11 cellular contexts compared by ENCODE assay signal in the genomic region with DNA sequence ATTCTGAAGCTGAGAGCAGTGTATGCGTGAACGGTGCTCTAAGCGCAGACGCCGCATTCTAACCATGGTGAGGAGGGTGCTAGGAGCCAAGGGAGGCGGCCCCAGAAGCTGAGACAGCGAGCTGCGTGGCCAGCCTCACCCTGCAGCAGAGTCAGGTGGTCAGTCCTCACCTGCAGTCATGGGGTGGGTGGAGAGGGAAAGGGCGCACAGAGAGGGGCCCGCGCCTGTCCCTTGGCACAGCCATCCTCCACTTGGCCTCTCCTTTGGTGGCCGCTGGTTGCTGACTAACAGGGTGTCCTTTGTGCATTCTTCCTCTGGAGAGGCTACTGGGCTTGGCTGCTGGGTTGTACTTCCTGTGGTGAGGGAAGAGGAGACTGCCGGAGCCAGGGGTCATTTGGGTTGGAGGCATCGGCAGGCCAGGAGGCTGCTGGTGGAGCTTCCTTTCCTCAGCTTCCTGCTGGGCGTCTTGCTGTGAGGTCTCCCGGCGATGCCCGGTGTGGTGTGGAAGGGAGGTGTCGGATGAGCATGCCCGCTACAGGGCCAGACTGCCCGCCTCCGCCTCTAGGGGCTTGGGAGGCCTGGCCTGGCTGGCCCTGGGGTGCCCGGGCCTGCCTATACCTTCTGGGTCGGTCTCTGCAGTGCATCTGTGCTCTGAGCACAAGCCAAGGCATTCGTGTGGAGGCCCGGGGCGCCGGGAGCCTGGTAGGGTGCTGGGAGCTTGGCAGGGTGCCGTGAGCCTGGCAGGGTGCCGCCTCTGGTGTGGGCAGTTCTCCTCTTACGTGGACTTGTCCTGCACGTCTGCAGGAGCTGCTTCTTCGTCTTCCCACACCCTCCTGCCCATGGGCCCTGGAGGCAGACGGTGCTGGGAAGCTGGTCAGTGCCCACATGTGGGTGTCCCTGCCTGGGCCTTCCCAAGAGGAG. TPM values are rescaled to one million over a fixed set of nuclear protein-coding genes. Genes with fewer than 3 reads are reported as not detected.
DNase-seq lines count a peak whose midpoint lies in the region; ATAC-seq and TF ChIP-seq lines count a peak whose summit lies in the region.
"Had no signal": no experiment of that assay in that cellular context is flagged by ENCODE, and none has a peak within 500 bp of the region (broad histone marks: within the 10 kb centered on the region; RNA-seq: fewer than 3 reads in every experiment).

No MANE protein-coding gene starts in this region.

- 44% methylated on average over 4 of the region's 34 CpGs for WGBS in right lobe of liver (ENCODE audit: insufficient coverage, low coverage, low lambda C conversion rate, missing lambda C conversion rate)
- WGBS in thymus, result 96% methylated on average over 34 of the region's 34 CpGs

- POLR2A ChIA-PET in activated CD4-positive, alpha-beta memory T cell treated with anti-CD3 and anti-CD28 coated beads for 36 hours (lab: Charles Lee), result interaction anchor here (0.7 kb wide), 1 partner anchor 15 kb away, joined by 3 read pairs; no protein-coding TSS in a partner anchor
- POLR2A ChIA-PET in activated CD4-positive, alpha-beta memory T cell treated with anti-CD3 and anti-CD28 coated beads, Interleukin-2, amount 10 ng/mL, durations not matched to agents 7 days and 5 days (lab: Charles Lee), result interaction anchor here (0.5 to 20.7 kb wide), 7 partner anchors 9 to 82 kb away, joined by 3 to 390 read pairs (median 5); a partner anchor contains a TSS
- POLR2A ChIA-PET in MCF 10A (lab: Yijun Ruan, JAX), result interaction anchor here (0.6 to 4.8 kb wide), 19 partner anchors 9 to 1732 kb away, joined by 3 to 37 read pairs (median 4); a partner anchor contains a TSS

- H3K36me3 ChIP-seq in right lobe of liver (peaks cover 0 to 19% (median 1%) of the 10 kb centered on the region in 4 donors), thymus (ENCODE audit: control insufficient read depth, insufficient read depth) (peaks cover 64% of the 10 kb centered on the region)

- H3K4me1 ChIP-seq in right lobe of liver (no peaks in the 10 kb centered on the region), thymus (ENCODE audit: control insufficient read depth, insufficient read depth, low read length) (peaks cover 2% of the 10 kb centered on the region)

- peak overlapping the region; percentile 13 for H3K27ac Mint-ChIP-seq in activated CD4-positive, alpha-beta memory T cell treated with anti-CD3 and anti-CD28 coated beads for 36 hours
- H3K27ac Mint-ChIP-seq in activated CD4-positive, alpha-beta memory T cell treated with anti-CD3 and anti-CD28 coated beads, Interleukin-2, amount 10 ng/mL, durations not matched to agents 7 days and 5 days, result no peak overlapping the region
- H3K27ac Mint-ChIP-seq in MCF 10A (ENCODE audit: low read depth, unreplicated experiment), result peak overlapping the region; percentile 76

- DNase-seq in activated CD4-positive, alpha-beta memory T cell treated with anti-CD3 and anti-CD28 coated beads for 36 hours, result no peak
- DNase-seq in activated CD4-positive, alpha-beta memory T cell treated with anti-CD3 and anti-CD28 coated beads, Interleukin-2, amount 10 ng/mL, durations not matched to agents 7 days and 5 days, result no peak
- DNase-seq in MCF 10A (ENCODE audit: unreplicated experiment) (peak; percentile 95), right lobe of liver (peak in 2 of 3 donors; percentile 35 to 57), GDM1 (lab: John Stamatoyannopoulos, UW) (no peak), DMS53 (lab: John Stamatoyannopoulos, UW) (no peak), kidney tubule cell (ENCODE audit: low spot score) (no peak)
- DNase-seq: ACHN; activated CD4-positive, alpha-beta T cell treated with anti-CD3 and anti-CD28 coated beads for 36 hours had no signal

- H3K27ac ChIP-seq in right lobe of liver, result peak overlapping the region in 1 of 3 donors; percentile 8
- H3K27ac ChIP-seq in thymus (ENCODE audit: low read depth), result peak overlapping the region; percentile 13
- H3K27ac ChIP-seq: neutrophil had no signal

- no TSS peak for BruUV-seq in MCF 10A (replicated peaks; lab: Mats Ljungman, UMichigan)

- H3K4me3 Mint-ChIP-seq in activated CD4-positive, alpha-beta memory T cell treated with anti-CD3 and anti-CD28 coated beads for 36 hours, result no peak overlapping the region
- no peak overlapping the region for H3K4me3 Mint-ChIP-seq in activated CD4-positive, alpha-beta memory T cell treated with anti-CD3 and anti-CD28 coated beads, Interleukin-2, amount 10 ng/mL, durations not matched to agents 7 days and 5 days
- peak overlapping the region; percentile 72 for H3K4me3 Mint-ChIP-seq in MCF 10A (ENCODE audit: unreplicated experiment)
- H3K4me3 Mint-ChIP-seq: activated CD4-positive, alpha-beta T cell treated with anti-CD3 and anti-CD28 coated beads for 36 hours had no signal

- H3K4me3 ChIP-seq in right lobe of liver, result no peak overlapping the region
- H3K4me3 ChIP-seq in thymus (ENCODE audit: low read length), result no peak overlapping the region

- H3K27me3 ChIP-seq in right lobe of liver (no peaks in the 10 kb centered on the region), thymus (ENCODE audit: control insufficient read depth, insufficient read depth) (no peaks in the 10 kb centered on the region)
- H3K27me3 ChIP-seq: neutrophil had no signal

- no peaks in the 10 kb centered on the region for H3K27me3 Mint-ChIP-seq in activated CD4-positive, alpha-beta memory T cell treated with anti-CD3 and anti-CD28 coated beads for 36 hours
- H3K27me3 Mint-ChIP-seq in activated CD4-positive, alpha-beta memory T cell treated with anti-CD3 and anti-CD28 coated beads, Interleukin-2, amount 10 ng/mL, durations not matched to agents 7 days and 5 days, result no peaks in the 10 kb centered on the region
- H3K27me3 Mint-ChIP-seq in MCF 10A (ENCODE audit: insufficient read depth, unreplicated experiment), result no peaks in the 10 kb centered on the region
- H3K27me3 Mint-ChIP-seq: activated CD4-positive, alpha-beta T cell treated with anti-CD3 and anti-CD28 coated beads for 36 hours had no signal

- CTCF ChIA-PET in activated CD4-positive, alpha-beta memory T cell treated with anti-CD3 and anti-CD28 coated beads for 36 hours (lab: Charles Lee), result no interaction called here
- CTCF ChIA-PET in activated CD4-positive, alpha-beta memory T cell treated with anti-CD3 and anti-CD28 coated beads, Interleukin-2, amount 10 ng/mL, durations not matched to agents 7 days and 5 days (lab: Charles Lee), result interaction anchor here (0.7 kb wide), 1 partner anchor 26 kb away, joined by 3 read pairs; no protein-coding TSS in a partner anchor
- CTCF ChIA-PET in MCF 10A (lab: Yijun Ruan, JAX), result interaction anchor here (0.6 to 1.0 kb wide), 3 partner anchors 15 to 231 kb away, joined by 3 read pairs; no protein-coding TSS in a partner anchor

- peaks cover 52% of the 10 kb centered on the region for H3K36me3 Mint-ChIP-seq in activated CD4-positive, alpha-beta memory T cell treated with anti-CD3 and anti-CD28 coated beads for 36 hours
- H3K36me3 Mint-ChIP-seq in activated CD4-positive, alpha-beta memory T cell treated with anti-CD3 and anti-CD28 coated beads, Interleukin-2, amount 10 ng/mL, durations not matched to agents 7 days and 5 days (ENCODE audit: low read depth), result peaks cover 72% of the 10 kb centered on the region
- peaks cover 34% of the 10 kb centered on the region for H3K36me3 Mint-ChIP-seq in MCF 10A (ENCODE audit: insufficient read depth, unreplicated experiment)

- no peaks in the 10 kb centered on the region for H3K9me3 ChIP-seq in right lobe of liver
- H3K9me3 ChIP-seq in thymus (ENCODE audit: control insufficient read depth), result no peaks in the 10 kb centered on the region
- H3K9me3 ChIP-seq: neutrophil had no signal

- no peak for TF ChIP-seq POLR2A in right lobe of liver (IDR thresholded peaks at IDR 0.05)

- H3K4me1 Mint-ChIP-seq in activated CD4-positive, alpha-beta memory T cell treated with anti-CD3 and anti-CD28 coated beads for 36 hours (ENCODE audit: low read depth), result peaks cover 29% of the 10 kb centered on the region
- H3K4me1 Mint-ChIP-seq in activated CD4-positive, alpha-beta memory T cell treated with anti-CD3 and anti-CD28 coated beads, Interleukin-2, amount 10 ng/mL, durations not matched to agents 7 days and 5 days, result peaks cover 42% of the 10 kb centered on the region
- peaks cover 35% of the 10 kb centered on the region for H3K4me1 Mint-ChIP-seq in MCF 10A (ENCODE audit: insufficient read depth, unreplicated experiment)

- ATAC-seq in right lobe of liver, result peak; percentile 59 to 70 (median 64)
- ATAC-seq: activated CD4-positive, alpha-beta T cell treated with anti-CD3 and anti-CD28 coated beads for 36 hours had no signal

- no peak for TF ChIP-seq CTCF in MCF 10A (IDR thresholded peaks at IDR 0.05; ENCODE audit: unreplicated experiment)
- no peak for TF ChIP-seq CTCF in right lobe of liver (IDR thresholded peaks at IDR 0.05)

- no peaks in the 10 kb centered on the region for H3K9me3 Mint-ChIP-seq in activated CD4-positive, alpha-beta memory T cell treated with anti-CD3 and anti-CD28 coated beads for 36 hours
- H3K9me3 Mint-ChIP-seq in activated CD4-positive, alpha-beta memory T cell treated with anti-CD3 and anti-CD28 coated beads, Interleukin-2, amount 10 ng/mL, durations not matched to agents 7 days and 5 days, result no peaks in the 10 kb centered on the region
- H3K9me3 Mint-ChIP-seq in MCF 10A (ENCODE audit: unreplicated experiment), result no peaks in the 10 kb centered on the region

- intact Hi-C loops in activated CD4-positive, alpha-beta memory T cell treated with anti-CD3 and anti-CD28 coated beads for 36 hours (cut with micrococcal nuclease), result no loop called here
- intact Hi-C loops in MCF 10A (cut with micrococcal nuclease) (loop anchor here (1.0 kb wide), 1 partner anchor 18 kb away; a partner anchor contains a TSS), right lobe of liver (cut with DNase I) (no loop called here)

RNA-seq across cellular contexts. Expression of a gene that starts 17.4 kb away (rescaled TPM):
- 100 to 1,000 TPM; 421 to 440 TPM for total RNA-seq in activated CD4-positive, alpha-beta memory T cell treated with anti-CD3 and anti-CD28 coated beads for 36 hours
- total RNA-seq in activated CD4-positive, alpha-beta memory T cell treated with anti-CD3 and anti-CD28 coated beads, Interleukin-2, amount 10 ng/mL, durations not matched to agents 7 days and 5 days, result 100 to 1,000 TPM; 787 to 849 TPM
- 50.5 and 67.5 TPM in 2 replicates for total RNA-seq in MCF 10A (2022)
- total RNA-seq in right lobe of liver, result 10 to 100 TPM; 59.1 to 87.7 (median 73.0) TPM
- polyA plus RNA-seq in thymus, result 114 TPM

RNA-seq across cellular contexts. Expression of a gene that starts 57.8 kb away (rescaled TPM):
- total RNA-seq in activated CD4-positive, alpha-beta memory T cell treated with anti-CD3 and anti-CD28 coated beads for 36 hours, result 10 to 100 TPM; 10.1 to 10.6 TPM
- total RNA-seq in activated CD4-positive, alpha-beta memory T cell treated with anti-CD3 and anti-CD28 coated beads, Interleukin-2, amount 10 ng/mL, durations not matched to agents 7 days and 5 days, result 10 to 100 TPM; 16.0 to 20.0 TPM
- total RNA-seq in MCF 10A (2022), result 11.7 and 13.6 TPM in 2 replicates
- total RNA-seq in right lobe of liver, result 1 to 10 TPM; 5.8 to 9.8 (median 6.5) TPM
- 17.4 TPM for polyA plus RNA-seq in thymus

RNA-seq across cellular contexts. Expression of a gene that starts 57.9 kb away (rescaled TPM):
- total RNA-seq in activated CD4-positive, alpha-beta memory T cell treated with anti-CD3 and anti-CD28 coated beads for 36 hours, result 10 to 100 TPM; 37.4 to 44.7 TPM
- 10 to 100 TPM; 56.5 to 61.1 TPM for total RNA-seq in activated CD4-positive, alpha-beta memory T cell treated with anti-CD3 and anti-CD28 coated beads, Interleukin-2, amount 10 ng/mL, durations not matched to agents 7 days and 5 days
- 42.0 and 42.4 TPM in 2 replicates for total RNA-seq in MCF 10A (2022)
- 10 to 100 TPM in 5 of 6 experiments, 1 to 10 TPM in 1; 9.7 to 23.5 (median 15.7) TPM for total RNA-seq in right lobe of liver
- 38.9 TPM for polyA plus RNA-seq in thymus

Comparison
In these comparisons a context has a peak if more than half of its experiments do, and no peak if none do; other contexts are left out.
1. DNase-seq: peak in MCF 10A (single experiment) and right lobe of liver (2 of 3); none in activated CD4-positive, alpha-beta memory T cell treated with anti-CD3 and anti-CD28 coated beads for 36 hours (single experiment), activated CD4-positive, alpha-beta memory T cell treated with anti-CD3 and anti-CD28 coated beads, Interleukin-2, amount 10 ng/mL, durations not matched to agents 7 days and 5 days (single experiment), GDM1 (single experiment), DMS53 (single experiment) and kidney tubule cell (single experiment).